ENCODE assay signal across 8 cellular contexts in the genomic region with DNA sequence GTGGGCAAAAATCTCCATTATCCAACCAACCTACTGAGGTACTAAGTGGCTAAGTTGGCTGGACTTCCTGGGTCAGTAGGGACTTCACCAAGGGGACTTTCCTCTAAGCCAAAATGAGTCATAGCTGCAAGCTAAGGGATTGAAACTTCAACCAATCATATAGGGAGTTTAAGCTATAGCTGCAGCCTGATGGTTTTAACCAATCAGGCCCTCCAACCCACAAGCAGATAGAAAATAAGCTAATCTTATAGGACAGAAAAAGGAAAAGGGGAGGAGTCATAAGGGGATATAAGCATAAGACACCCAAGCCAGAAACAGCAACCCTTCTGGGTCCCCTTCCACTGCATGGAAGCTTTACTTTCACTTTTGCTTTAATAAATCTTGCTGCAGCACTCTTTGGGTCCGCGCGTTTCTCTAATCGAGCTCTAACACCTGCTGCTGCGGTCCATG.
A peak's percentile ranks its signal among the peaks of the same experiment; 100 is the strongest.
DNase-seq lines count a peak whose midpoint lies in the region; ATAC-seq and FAIRE-seq lines count a peak whose summit lies in the region.
"Not testable (repeated sequence)": the region's sequence is repeated elsewhere in the genome, so short reads cannot be mapped to it uniquely, and the experiment has no call there.

No MANE protein-coding gene starts in this region.

- POLR2A ChIA-PET in activated CD4-positive, alpha-beta memory T cell treated with anti-CD3 and anti-CD28 coated beads, Interleukin-2, amount 10 ng/mL, durations not matched to agents 7 days and 5 days (lab: Charles Lee), result not testable (repeated sequence)

- H3K4me3 Mint-ChIP-seq in activated CD4-positive, alpha-beta memory T cell treated with anti-CD3 and anti-CD28 coated beads, Interleukin-2, amount 10 ng/mL, durations not matched to agents 7 days and 5 days, result peak overlapping the region; percentile 23
- H3K4me3 Mint-ChIP-seq in activated naive CD8-positive, alpha-beta T cell treated with anti-CD3 and anti-CD28 coated beads, Interleukin-2, amount 50 U/mL, for 24 hours, result peak overlapping the region; percentile 38

- H3K27me3 ChIP-seq in neuron (ENCODE audit: insufficient read depth, low read length), result not testable (repeated sequence)

- CTCF ChIA-PET in activated CD4-positive, alpha-beta memory T cell treated with anti-CD3 and anti-CD28 coated beads, Interleukin-2, amount 10 ng/mL, durations not matched to agents 7 days and 5 days (lab: Charles Lee), result not testable (repeated sequence)

- not testable (repeated sequence) for H3K36me3 ChIP-seq in neuron (ENCODE audit: insufficient read depth, low read length)

- H3K27me3 Mint-ChIP-seq in activated CD4-positive, alpha-beta memory T cell treated with anti-CD3 and anti-CD28 coated beads, Interleukin-2, amount 10 ng/mL, durations not matched to agents 7 days and 5 days; activated naive CD8-positive, alpha-beta T cell treated with anti-CD3 and anti-CD28 coated beads, Interleukin-2, amount 50 U/mL, for 24 hours: not testable (repeated sequence)

- peak; percentile 2 for DNase-seq in ACHN
- DNase-seq in Daoy (ENCODE audit: low read depth), result peak; percentile 2
- DNase-seq in RCC 7860 (ENCODE audit: low spot score), result peak; percentile 17
- not testable (repeated sequence) for DNase-seq in activated CD4-positive, alpha-beta memory T cell treated with anti-CD3 and anti-CD28 coated beads, Interleukin-2, amount 10 ng/mL, durations not matched to agents 7 days and 5 days; activated naive CD8-positive, alpha-beta T cell treated with anti-CD3 and anti-CD28 coated beads, Interleukin-2, amount 50 U/mL, for 24 hours
- peak; percentile 0 for DNase-seq in glomerular visceral epithelial cell (ENCODE audit: extremely low spot score)

- not testable (repeated sequence) for H3K4me1 Mint-ChIP-seq in activated CD4-positive, alpha-beta memory T cell treated with anti-CD3 and anti-CD28 coated beads, Interleukin-2, amount 10 ng/mL, durations not matched to agents 7 days and 5 days
- H3K4me1 Mint-ChIP-seq in activated naive CD8-positive, alpha-beta T cell treated with anti-CD3 and anti-CD28 coated beads, Interleukin-2, amount 50 U/mL, for 24 hours, result peaks cover 13% of the 10 kb centered on the region

- H3K9me3 ChIP-seq in neuron (ENCODE audit: low read length), result not testable (repeated sequence)

- H3K4me1 ChIP-seq in neuron (ENCODE audit: insufficient read depth, low read length), result not testable (repeated sequence)

- H2AFZ ChIP-seq in neuron (ENCODE audit: low read depth, low read length), result peak overlapping the region; percentile 16

- FAIRE-seq in RCC 7860 (lab: Jason Lieb, UNC), result not testable (repeated sequence)

- H3K27ac Mint-ChIP-seq in activated CD4-positive, alpha-beta memory T cell treated with anti-CD3 and anti-CD28 coated beads, Interleukin-2, amount 10 ng/mL, durations not matched to agents 7 days and 5 days; activated naive CD8-positive, alpha-beta T cell treated with anti-CD3 and anti-CD28 coated beads, Interleukin-2, amount 50 U/mL, for 24 hours: not testable (repeated sequence)

- in situ Hi-C loops in ACHN (cut with HindIII; ENCODE audit: low pct_ligation_motif_present, low pct_unique_long_range_greater_than_20kb, low sequenced_read_pairs), result not testable (repeated sequence)

- not testable (repeated sequence) for H3K36me3 Mint-ChIP-seq in activated CD4-positive, alpha-beta memory T cell treated with anti-CD3 and anti-CD28 coated beads, Interleukin-2, amount 10 ng/mL, durations not matched to agents 7 days and 5 days (ENCODE audit: low read depth); activated naive CD8-positive, alpha-beta T cell treated with anti-CD3 and anti-CD28 coated beads, Interleukin-2, amount 50 U/mL, for 24 hours (ENCODE audit: low read depth)

- not testable (repeated sequence) for H3K9me3 Mint-ChIP-seq in activated CD4-positive, alpha-beta memory T cell treated with anti-CD3 and anti-CD28 coated beads, Interleukin-2, amount 10 ng/mL, durations not matched to agents 7 days and 5 days
- peaks cover 11% of the 10 kb centered on the region for H3K9me3 Mint-ChIP-seq in activated naive CD8-positive, alpha-beta T cell treated with anti-CD3 and anti-CD28 coated beads, Interleukin-2, amount 50 U/mL, for 24 hours

- peak; percentile 45 for ATAC-seq in HG02623 (IDR thresholded peaks at IDR 0.05; ENCODE audit: unreplicated experiment)
- ATAC-seq in activated naive CD8-positive, alpha-beta T cell treated with anti-CD3 and anti-CD28 coated beads, Interleukin-2, amount 50 U/mL, for 24 hours, result peak; percentile 20

- not testable (repeated sequence) for H3K4me3 ChIP-seq in neuron (ENCODE audit: low read length)
